7 cellular contexts compared by ENCODE assay signal in genomic region chr17:57898487-57899311, GRCh38. TPM values are rescaled to one million over a fixed set of nuclear protein-coding genes. Genes with fewer than 3 reads are reported as not detected.
DNase-seq lines count a peak whose midpoint lies in the region; ATAC-seq and TF ChIP-seq lines count a peak whose summit lies in the region.

No MANE protein-coding gene starts in this region.

- H3K27me3 ChIP-seq in ectodermal cell (ENCODE audit: control insufficient read depth, insufficient read depth, low read length, poor library complexity, severe bottlenecking), result no peaks in the 10 kb centered on the region
- H3K27me3 ChIP-seq in upper lobe of right lung, result no peaks in the 10 kb centered on the region

- H3K36me3 ChIP-seq in ectodermal cell (ENCODE audit: control insufficient read depth, insufficient read depth, low read length) (no peaks in the 10 kb centered on the region), mesodermal cell (ENCODE audit: control insufficient read depth, insufficient read depth, low read length) (no peaks in the 10 kb centered on the region), upper lobe of right lung (no peaks in the 10 kb centered on the region)

- TF ChIP-seq CTCF in upper lobe of right lung (IDR thresholded peaks at IDR 0.05), result no peak

- H3K27ac ChIP-seq in ectodermal cell (ENCODE audit: insufficient read depth, low read depth, low read length, poor library complexity, severe bottlenecking) (peak overlapping the region; percentile 76), mesodermal cell (ENCODE audit: low read depth, low read length, severe bottlenecking) (peak overlapping the region; percentile 93), upper lobe of right lung (peak overlapping the region; percentile 87)

- ATAC-seq in upper lobe of right lung, result peak; percentile 74

- 32 to 37% methylated on average over 9 of the region's 9 CpGs for WGBS in ectodermal cell, 2 experiments
- 32 to 93% methylated on average over 2 to 8 of the region's 9 CpGs for WGBS in mesodermal cell (ENCODE audit: insufficient coverage in 2 of 2), 2 experiments

- intact Hi-C loops in upper lobe of right lung (cut with DNase I), result no loop called here

- H3K4me1 ChIP-seq in ectodermal cell (ENCODE audit: control insufficient read depth, insufficient read depth, low read length) (peaks cover 30% of the 10 kb centered on the region), mesodermal cell (ENCODE audit: control insufficient read depth, insufficient read depth, low read length, poor library complexity, severe bottlenecking) (peaks cover 47% of the 10 kb centered on the region), upper lobe of right lung (peaks cover 71% of the 10 kb centered on the region)

- H3K4me3 ChIP-seq in ectodermal cell (ENCODE audit: insufficient read depth, low read depth, low read length) (no peak overlapping the region), mesodermal cell (ENCODE audit: extremely low read depth, insufficient read depth, low read length, poor library complexity, severe bottlenecking) (no peak overlapping the region), upper lobe of right lung (no peak overlapping the region)

- peak; percentile 92 to 98 for DNase-seq in NCI-H524 (lab: John Stamatoyannopoulos, UW)
- peak; percentile 86 for DNase-seq in upper lobe of right lung
- no peak for DNase-seq in SIG-M5 treated with dmso at 0.1 percent for 504 hours (lab: John Stamatoyannopoulos, UW; ENCODE audit: unreplicated experiment)
- no peak for DNase-seq in activated CD4-positive, CD25-positive, alpha-beta regulatory T cell treated with anti-CD3 and anti-CD28 coated beads, Interleukin-2, amount 50 U/mL, for 72 hours
- no peak for DNase-seq in activated T-cell treated with anti-CD3 and anti-CD28 coated beads for 4 hours

- H3K9me3 ChIP-seq in ectodermal cell (ENCODE audit: control insufficient read depth, low read length), result no peaks in the 10 kb centered on the region
- H3K9me3 ChIP-seq in mesodermal cell (ENCODE audit: control insufficient read depth, low read length), result no peaks in the 10 kb centered on the region
- H3K9me3 ChIP-seq in upper lobe of right lung, result no peaks in the 10 kb centered on the region

RNA-seq across cellular contexts. Expression of gene MRPS23, which starts 48.9 kb away (rescaled TPM):
- polyA plus RNA-seq in ectodermal cell (2013, experiment 1 of 4), result 40.3 TPM
- polyA plus RNA-seq in ectodermal cell (2013, experiment 2 of 4), result 42.0 TPM
- polyA plus RNA-seq in ectodermal cell (2013, experiment 3 of 4), result 31.9 TPM
- polyA plus RNA-seq in ectodermal cell (2013, experiment 4 of 4), result 38.3 TPM
- 38.1 TPM for polyA plus RNA-seq in mesodermal cell (2013, experiment 1 of 2)
- polyA plus RNA-seq in mesodermal cell (2013, experiment 2 of 2), result 36.0 TPM
- 36.0 TPM for total RNA-seq in upper lobe of right lung

RNA-seq across cellular contexts. Expression of gene CUEDC1, which starts 56.5 kb away (rescaled TPM):
- 32.6 TPM for polyA plus RNA-seq in ectodermal cell (2013, experiment 1 of 4)
- polyA plus RNA-seq in ectodermal cell (2013, experiment 2 of 4), result 26.0 TPM
- 19.9 TPM for polyA plus RNA-seq in ectodermal cell (2013, experiment 3 of 4)
- 21.5 TPM for polyA plus RNA-seq in ectodermal cell (2013, experiment 4 of 4)
- 17.0 TPM for polyA plus RNA-seq in mesodermal cell (2013, experiment 1 of 2)
- polyA plus RNA-seq in mesodermal cell (2013, experiment 2 of 2), result 17.3 TPM
- total RNA-seq in upper lobe of right lung, result 41.9 TPM

Comparison
In these comparisons a context has a peak if more than half of its experiments do, and no peak if none do; other contexts are left out.
1. DNase-seq: peak in NCI-H524 (2 of 2) and upper lobe of right lung (single experiment); none in SIG-M5 treated with dmso at 0.1 percent for 504 hours (single experiment), activated CD4-positive, CD25-positive, alpha-beta regulatory T cell treated with anti-CD3 and anti-CD28 coated beads, Interleukin-2, amount 50 U/mL, for 72 hours (single experiment) and activated T-cell treated with anti-CD3 and anti-CD28 coated beads for 4 hours (single experiment).
2. Peak in every context shown above with its lines, with median percentiles within 50 percentile points of each other: H3K27ac ChIP-seq.